In the genomic region with DNA sequence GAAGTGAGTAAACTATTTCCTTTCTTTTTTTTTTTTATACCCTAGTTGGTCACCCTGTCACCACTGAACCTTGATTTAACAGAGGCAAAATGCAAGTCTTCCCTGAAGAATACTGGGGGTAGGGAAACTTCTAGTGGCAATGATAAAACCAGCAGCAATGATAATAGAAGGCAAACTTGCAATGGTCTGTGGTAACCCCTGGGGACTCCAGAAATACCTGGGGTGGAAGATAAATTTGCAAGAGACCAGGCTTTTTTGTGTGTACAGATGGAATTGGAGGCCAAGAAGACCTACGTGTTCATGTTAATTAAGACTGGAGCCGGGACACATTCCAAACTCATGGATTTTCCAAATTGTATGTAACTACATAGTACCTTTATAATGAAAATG, we compare ENCODE assay signal across 18 cellular contexts. TPM values are rescaled to one million over a fixed set of nuclear protein-coding genes. Genes with fewer than 3 reads are reported as not detected.
A peak's percentile ranks its signal among the peaks of the same experiment; 100 is the strongest.
DNase-seq lines count a peak whose midpoint lies in the region; ATAC-seq and TF ChIP-seq lines count a peak whose summit lies in the region.
"Had no signal": no experiment of that assay in that cellular context is flagged by ENCODE, and none has a peak within 500 bp of the region (broad histone marks: within the 10 kb centered on the region; RNA-seq: fewer than 3 reads in every experiment).

No MANE protein-coding gene starts in this region.

- no peak overlapping the region for H2AFZ ChIP-seq in Karpas-422 (ENCODE audit: low read length)
- no peak overlapping the region for H2AFZ ChIP-seq in OCI-LY1 (ENCODE audit: low read length)
- no peak overlapping the region for H2AFZ ChIP-seq in SU-DHL-6 (ENCODE audit: low read depth, low read length, severe bottlenecking)

- H3K27me3 ChIP-seq in Karpas-422 (ENCODE audit: low read length) (no peaks in the 10 kb centered on the region), OCI-LY1 (ENCODE audit: insufficient read depth, low read length) (no peaks in the 10 kb centered on the region), SU-DHL-6 (ENCODE audit: low read length) (no peaks in the 10 kb centered on the region), Peyer's patch (no peaks in the 10 kb centered on the region)

- 0 out of 2 replicates have a peak, but pooled peaks cover 4% of the 10 kb centered on the region for H3F3A ChIP-seq in OCI-LY1 (ENCODE audit: insufficient read depth, low read length)
- no peaks in the 10 kb centered on the region for H3F3A ChIP-seq in SU-DHL-6 (ENCODE audit: insufficient read depth)

- H3K9me2 ChIP-seq in Karpas-422 (replicated peaks; ENCODE audit: insufficient read depth, low read length) (no peaks in the 10 kb centered on the region), OCI-LY1 (ENCODE audit: low read depth, low read length) (no peaks in the 10 kb centered on the region), SU-DHL-6 (replicated peaks; ENCODE audit: insufficient read depth, low read length) (no peaks in the 10 kb centered on the region)

- H3K36me3 ChIP-seq in Karpas-422 (ENCODE audit: insufficient read depth, low read length) (no peaks in the 10 kb centered on the region), OCI-LY1 (ENCODE audit: insufficient read depth, low read length) (no peaks in the 10 kb centered on the region), SU-DHL-6 (ENCODE audit: low read length) (no peaks in the 10 kb centered on the region), Peyer's patch (no peaks in the 10 kb centered on the region)
- H3K36me3 ChIP-seq: HAP-1 had no signal

- H4K20me1 ChIP-seq in Karpas-422 (ENCODE audit: insufficient read depth, low read depth, low read length), result no peaks in the 10 kb centered on the region
- no peaks in the 10 kb centered on the region for H4K20me1 ChIP-seq in OCI-LY1 (ENCODE audit: insufficient read depth, low read length)
- H4K20me1 ChIP-seq in SU-DHL-6 (ENCODE audit: low read depth, low read length), result no peaks in the 10 kb centered on the region

- peak overlapping the region; percentile 29 for H3K4me3 ChIP-seq in Karpas-422 (ENCODE audit: low read length)
- peak overlapping the region; percentile 49 for H3K4me3 ChIP-seq in OCI-LY1 (ENCODE audit: low read depth, low read length, poor library complexity, severe bottlenecking)
- H3K4me3 ChIP-seq in SU-DHL-6 (ENCODE audit: insufficient read depth, low read length, poor library complexity, severe bottlenecking), result no peak overlapping the region
- H3K4me3 ChIP-seq in Peyer's patch, result no peak overlapping the region
- H3K4me3 ChIP-seq: GM12878, HAP-1 had no signal

- H3K79me2 ChIP-seq in Karpas-422 (ENCODE audit: low read length), result no peaks in the 10 kb centered on the region
- H3K79me2 ChIP-seq in OCI-LY1 (ENCODE audit: insufficient read depth, low read length), result no peaks in the 10 kb centered on the region
- no peaks in the 10 kb centered on the region for H3K79me2 ChIP-seq in SU-DHL-6 (ENCODE audit: insufficient read depth, low read length)

- H3K9me3 ChIP-seq in Karpas-422 (ENCODE audit: low read length) (no peaks in the 10 kb centered on the region), OCI-LY1 (ENCODE audit: low read length) (no peaks in the 10 kb centered on the region), SU-DHL-6 (ENCODE audit: insufficient read depth, low read length) (no peaks in the 10 kb centered on the region), Peyer's patch (no peaks in the 10 kb centered on the region)
- H3K9me3 ChIP-seq: HAP-1 had no signal

- H3K4me2 ChIP-seq in Karpas-422 (ENCODE audit: low read depth, low read length, poor library complexity, severe bottlenecking), result peak overlapping the region; percentile 66
- peak overlapping the region; percentile 68 for H3K4me2 ChIP-seq in OCI-LY1 (ENCODE audit: low read length)
- peak overlapping the region; percentile 37 for H3K4me2 ChIP-seq in SU-DHL-6 (ENCODE audit: low read depth, low read length, poor library complexity, severe bottlenecking)

- peaks cover 17% of the 10 kb centered on the region for H3K4me1 ChIP-seq in Karpas-422 (ENCODE audit: low read length)
- peaks cover 72% of the 10 kb centered on the region for H3K4me1 ChIP-seq in OCI-LY1 (ENCODE audit: insufficient read depth, low read length, severe bottlenecking)
- H3K4me1 ChIP-seq in Peyer's patch, result peaks cover 0 to 20% (median 0%) of the 10 kb centered on the region in 4 donors
- H3K4me1 ChIP-seq: HAP-1 had no signal

- DNase-seq in Karpas-422, result peak; percentile 52
- no peak for DNase-seq in Peyer's patch
- DNase-seq in DMS114 treated with DMSO at 0.1 percent for 48 hours (lab: John Stamatoyannopoulos, UW; ENCODE audit: unreplicated experiment), result no peak
- DNase-seq: C1 segment of cervical spinal cord; CD4-positive, alpha-beta memory T cell; DND-41; EL; GDM1; GOT3; HFFc6 had no signal

- no peak for ATAC-seq in GM21423 (IDR thresholded peaks at IDR 0.05; ENCODE audit: unreplicated experiment)
- ATAC-seq: GM12878 had no signal

- TF ChIP-seq CTCF in OCI-LY1 (IDR thresholded peaks at IDR 0.05; ENCODE audit: low read length) (no peak; the same call in 1 of the 2 replicates), SU-DHL-6 (IDR thresholded peaks at IDR 0.05; ENCODE audit: insufficient read depth, low read length, poor library complexity, severe bottlenecking) (no peak), Peyer's patch (IDR thresholded peaks at IDR 0.05) (no peak)

- no peak for TF ChIP-seq POLR2A in Peyer's patch (IDR thresholded peaks at IDR 0.05)

- H3K9ac ChIP-seq in Karpas-422 (ENCODE audit: low read length) (no peak overlapping the region; the same call in 1 of the 2 replicates), OCI-LY1 (ENCODE audit: low read length) (peak overlapping the region; percentile 57), SU-DHL-6 (ENCODE audit: low read length) (no peak overlapping the region)

- peak overlapping the region; percentile 49; the same call in 1 of the 2 replicates for H3K27ac ChIP-seq in Karpas-422 (ENCODE audit: low read length)
- H3K27ac ChIP-seq in OCI-LY1 (ENCODE audit: low read depth, low read length, poor library complexity, severe bottlenecking), result peak overlapping the region; percentile 89
- no peak overlapping the region for H3K27ac ChIP-seq in SU-DHL-6 (ENCODE audit: low read depth, low read length)
- peak overlapping the region in 2 of 4 donors; percentile 25 to 72 for H3K27ac ChIP-seq in Peyer's patch

RNA-seq across cellular contexts. Expression of a gene that starts 11.6 kb away (rescaled TPM):
- not detected in 2 replicates for total RNA-seq in Karpas-422 (2014; rRNA removed; shearing (Covaris generic); ENCODE audit: low replicate concordance)
- not detected for total RNA-seq in Peyer's patch
- total RNA-seq: A172; A673; Calu3; CD4-positive, alpha-beta memory T cell; GM12878; HFFc6 had no signal

Comparison
In these comparisons a context has a peak if more than half of its experiments do, and no peak if none do; other contexts are left out.
1. H3K4me3 ChIP-seq: peak in Karpas-422 (single experiment) and OCI-LY1 (single experiment); none in SU-DHL-6 (single experiment) and Peyer's patch (0 of 4).
2. Peak in every context shown above with its lines, with median percentiles within 50 percentile points of each other: H3K4me2 ChIP-seq.